Comparison of ENCODE assay signal across 13 cellular contexts in genomic region chr2:20221939-20222768, GRCh38. TPM values are rescaled to one million over a fixed set of nuclear protein-coding genes. Genes with fewer than 3 reads are reported as not detected.
DNase-seq lines count a peak whose midpoint lies in the region; ATAC-seq, FAIRE-seq and TF ChIP-seq lines count a peak whose summit lies in the region.
"Had no signal": no experiment of that assay in that cellular context is flagged by ENCODE, and none has a peak within 500 bp of the region (broad histone marks: within the 10 kb centered on the region; RNA-seq: fewer than 3 reads in every experiment).

No MANE protein-coding gene starts in this region.

- H3K27ac Mint-ChIP-seq in activated B cell treated with CpG ODN at 0.5 μM for 24 hours, result no peak overlapping the region
- H3K27ac Mint-ChIP-seq: activated T-cell treated with anti-CD3 and anti-CD28 coated beads, Interleukin-2, amount 50 U/mL, for 72 hours; dendritic cell treated with granulocyte-macrophage colony-stimulating factor and Interleukin-4, amounts not matched to agents 40 ng/mL and 50 ng/mL, for 4 days had no signal

- no peak for FAIRE-seq in kidney (lab: Jason Lieb, UNC)

- intact Hi-C loops in activated B cell treated with CpG ODN at 0.5 μM for 24 hours (cut with micrococcal nuclease), result loop anchor here (10.0 kb wide), 2 partner anchors 237 to 433 kb away; partner anchors contain the start of gene HS1BP3
- intact Hi-C loops in kidney (cut with DNase I), result no loop called here
- intact Hi-C loops in upper lobe of right lung (cut with DNase I), result no loop called here

- ATAC-seq in activated B cell treated with CpG ODN at 0.5 μM for 24 hours (ENCODE audit: low read depth) (no peak), upper lobe of right lung (no peak)
- ATAC-seq: activated T-cell treated with anti-CD3 and anti-CD28 coated beads, Interleukin-2, amount 50 U/mL, for 72 hours had no signal

- H3K9me3 ChIP-seq in kidney (ENCODE audit: control insufficient read depth in 1 of 2, low read length in 2 of 2) (no peaks in the 10 kb centered on the region), upper lobe of right lung (no peaks in the 10 kb centered on the region)
- H3K9me3 ChIP-seq: neutrophil had no signal

- H3K4me1 ChIP-seq in kidney (ENCODE audit: control insufficient read depth in 1 of 2, insufficient read depth in 1 of 2, low read depth in 1 of 2, low read length in 2 of 2) (peaks cover 14 to 36% of the 10 kb centered on the region in 2 donors), upper lobe of right lung (peaks cover 16% of the 10 kb centered on the region)

- H3K4me3 ChIP-seq in kidney (ENCODE audit: low read length in 2 of 2) (peak overlapping the region; percentile 64 to 73), upper lobe of right lung (peak overlapping the region; percentile 65)

- peaks cover 12% of the 10 kb centered on the region for H3K4me1 Mint-ChIP-seq in activated B cell treated with CpG ODN at 0.5 μM for 24 hours

- H3K4me3 Mint-ChIP-seq in activated B cell treated with CpG ODN at 0.5 μM for 24 hours, result peak overlapping the region; percentile 50
- H3K4me3 Mint-ChIP-seq: dendritic cell treated with granulocyte-macrophage colony-stimulating factor and Interleukin-4, amounts not matched to agents 40 ng/mL and 50 ng/mL, for 4 days had no signal

- H3K27ac ChIP-seq in kidney (ENCODE audit: low read depth in 2 of 2, low read length in 2 of 2) (peak overlapping the region; percentile 46 to 56), upper lobe of right lung (no peak overlapping the region)
- H3K27ac ChIP-seq: neutrophil had no signal

- DNase-seq in NCI-H748 (lab: John Stamatoyannopoulos, UW; ENCODE audit: unreplicated experiment) (peak; percentile 5), NCI-H748 treated with DMSO at 0.1 percent for 48 hours (lab: John Stamatoyannopoulos, UW) (no peak), activated B cell treated with CpG ODN at 0.5 μM for 24 hours (no peak), kidney (peak; percentile 15), upper lobe of right lung (peak; percentile 6), NCI-H1092 treated with DMSO at 0.1 percent for 48 hours (lab: John Stamatoyannopoulos, UW) (no peak), superior temporal gyrus (ENCODE audit: extremely low spot score) (no peak)
- no peak for DNase-seq in activated naive CD4-positive, alpha-beta T cell treated with anti-CD3 and anti-CD28 coated beads, Interleukin-2, amount 50 U/mL, for 16 hours
- DNase-seq: activated T-cell treated with anti-CD3 and anti-CD28 coated beads, Interleukin-2, amount 50 U/mL, for 72 hours; stimulated activated CD4-positive, alpha-beta T cell treated with anti-CD3 and anti-CD28 coated beads, Interleukin-2, amount 100 ng/mL, for 24 hours; substantia nigra had no signal

- H3K27me3 Mint-ChIP-seq in activated B cell treated with CpG ODN at 0.5 μM for 24 hours, result peaks cover 37% of the 10 kb centered on the region

- CTCF ChIA-PET in activated B cell treated with CpG ODN at 0.5 μM for 24 hours (lab: Charles Lee), result no interaction called here

- H3K27me3 ChIP-seq in upper lobe of right lung, result peaks cover 3% of the 10 kb centered on the region

- POLR2A ChIA-PET in activated B cell treated with CpG ODN at 0.5 μM for 24 hours (lab: Charles Lee), result no interaction called here

- no peaks in the 10 kb centered on the region for H3K36me3 Mint-ChIP-seq in activated B cell treated with CpG ODN at 0.5 μM for 24 hours (ENCODE audit: low read depth)

- TF ChIP-seq CTCF in activated B cell treated with CpG ODN at 0.5 μM for 24 hours (IDR thresholded peaks at IDR 0.05), result no peak
- TF ChIP-seq CTCF in kidney (IDR thresholded peaks at IDR 0.05; ENCODE audit: borderline replicate concordance, extremely low read depth, insufficient read depth), result no peak
- TF ChIP-seq CTCF in upper lobe of right lung (IDR thresholded peaks at IDR 0.05), result no peak

- H3K9me3 Mint-ChIP-seq in activated B cell treated with CpG ODN at 0.5 μM for 24 hours, result no peaks in the 10 kb centered on the region
- H3K9me3 Mint-ChIP-seq: activated T-cell treated with anti-CD3 and anti-CD28 coated beads, Interleukin-2, amount 50 U/mL, for 72 hours; dendritic cell treated with granulocyte-macrophage colony-stimulating factor and Interleukin-4, amounts not matched to agents 40 ng/mL and 50 ng/mL, for 4 days had no signal

- peak overlapping the region in 1 of 2 donors; percentile 14 for H3K9ac ChIP-seq in kidney (ENCODE audit: low read length in 2 of 2)

- no peaks in the 10 kb centered on the region for H3K36me3 ChIP-seq in kidney (ENCODE audit: control insufficient read depth in 1 of 2, insufficient read depth in 2 of 2, low read length in 2 of 2)
- no peaks in the 10 kb centered on the region for H3K36me3 ChIP-seq in upper lobe of right lung
- H3K36me3 ChIP-seq: neutrophil had no signal

RNA-seq across cellular contexts. Expression of gene SDC1, which starts 2.8 kb away (rescaled TPM):
- total RNA-seq in activated B cell treated with CpG ODN at 0.5 μM for 24 hours (not detected in 2 replicates), kidney (266 TPM), upper lobe of right lung (148 TPM)
- polyA plus RNA-seq in kidney (ENCODE audit: insufficient read depth, low read depth, low replicate concordance), result 206 TPM

Comparison
In these comparisons a context has a peak if more than half of its experiments do, and no peak if none do; other contexts are left out.
1. DNase-seq: peak in NCI-H748 (single experiment), kidney (single experiment) and upper lobe of right lung (single experiment); none in NCI-H748 treated with DMSO at 0.1 percent for 48 hours (single experiment), activated B cell treated with CpG ODN at 0.5 μM for 24 hours (single experiment), activated naive CD4-positive, alpha-beta T cell treated with anti-CD3 and anti-CD28 coated beads, Interleukin-2, amount 50 U/mL, for 16 hours (single experiment), NCI-H1092 treated with DMSO at 0.1 percent for 48 hours (single experiment) and superior temporal gyrus (single experiment).
2. RNA of gene SDC1, which starts 2.8 kb away (total RNA-seq): 266 TPM in kidney (single experiment) and 148 TPM in upper lobe of right lung (single experiment); not detected in activated B cell treated with CpG ODN at 0.5 μM for 24 hours; every median in the first group is over 100 times any median in the second.